8 cellular contexts compared by ENCODE assay signal in genomic region chr11:120235024-120235628, GRCh38. TPM values are rescaled to one million over a fixed set of nuclear protein-coding genes. Genes with fewer than 3 reads are reported as not detected.
A peak's percentile ranks its signal among the peaks of the same experiment; 100 is the strongest.
DNase-seq lines count a peak whose midpoint lies in the region; ATAC-seq and TF ChIP-seq lines count a peak whose summit lies in the region.

No MANE protein-coding gene starts in this region.

- H3K4me1 Mint-ChIP-seq in Calu3 (ENCODE audit: low read depth, unreplicated experiment): no peaks in the 10 kb centered on the region

- H3K79me2 ChIP-seq in OCI-LY3 (ENCODE audit: low read length): no peaks in the 10 kb centered on the region

- H3K4me3 Mint-ChIP-seq in Calu3 (ENCODE audit: low read depth, unreplicated experiment): no peak overlapping the region

- H3K27me3 ChIP-seq in OCI-LY3 (ENCODE audit: low read depth, low read length) (peaks cover 67% of the 10 kb centered on the region), heart right ventricle (peaks cover 5 to 43% (median 30%) of the 10 kb centered on the region in 7 donors)

- 19 to 25% methylated on average over 8 of the region's 8 CpGs for WGBS in heart right ventricle, 2 donors

- H3K36me3 ChIP-seq in OCI-LY3 (replicated peaks; ENCODE audit: low read depth, low read length): no peaks in the 10 kb centered on the region
- H3K36me3 ChIP-seq in heart right ventricle: no peaks in the 10 kb centered on the region

- no peak overlapping the region for H3K27ac Mint-ChIP-seq in Calu3 (ENCODE audit: unreplicated experiment)

- H3K4me3 ChIP-seq in OCI-LY3 (ENCODE audit: low read length): no peak overlapping the region
- no peak overlapping the region for H3K4me3 ChIP-seq in heart right ventricle

- H3K27ac ChIP-seq in OCI-LY3 (ENCODE audit: low read length) (no peak overlapping the region), heart right ventricle (no peak overlapping the region)

- BruUV-seq in Calu3 (replicated peaks; lab: Mats Ljungman, UMichigan): no TSS peak

- H3K4me1 ChIP-seq in OCI-LY3 (ENCODE audit: low read length) (no peaks in the 10 kb centered on the region), heart right ventricle (peaks cover 0 to 6% (median 0%) of the 10 kb centered on the region in 9 donors)

- TF ChIP-seq CTCF in Calu3 (IDR thresholded peaks at IDR 0.05; ENCODE audit: unreplicated experiment) (peak; percentile 71), OCI-LY3 (IDR thresholded peaks at IDR 0.05; ENCODE audit: low read depth, low read length) (peak; percentile 96), heart right ventricle (IDR thresholded peaks at IDR 0.05) (peak; percentile 41 to 83 (median 77))

- no peak overlapping the region for H2AFZ ChIP-seq in OCI-LY3 (ENCODE audit: low read depth, low read length)

- no peaks in the 10 kb centered on the region for H3K36me3 Mint-ChIP-seq in Calu3 (ENCODE audit: insufficient read depth, unreplicated experiment)

- no peaks in the 10 kb centered on the region for H3K9me3 ChIP-seq in OCI-LY3 (ENCODE audit: insufficient read depth, low read length)
- no peaks in the 10 kb centered on the region for H3K9me3 ChIP-seq in heart right ventricle

- H4K20me1 ChIP-seq in OCI-LY3 (ENCODE audit: insufficient read depth, low read length): 0 out of 2 replicates have a peak, but pooled peaks cover 4% of the 10 kb centered on the region

- intact Hi-C loops in Calu3 (cut with micrococcal nuclease; ENCODE audit: unreplicated experiment) (loop anchor here (1.0 to 10.0 kb wide), 2 partner anchors 65 to 260 kb away; no protein-coding TSS in a partner anchor), heart right ventricle (cut with DNase I) (loop anchor here in 9 of 10 donors (1.0 to 5.0 kb wide), 6 partner anchors 64 to 68 kb away; no protein-coding TSS in a partner anchor)

- CTCF ChIA-PET in Calu3 (lab: Charles Lee): interaction anchor here (1.3 to 2.1 kb wide), 2 partner anchors 65 kb away, joined by 5 to 12 read pairs; no protein-coding TSS in a partner anchor

- DNase-seq in Calu3: peak; percentile 76
- peak; percentile 16 for DNase-seq in activated effector memory CD4-positive, alpha-beta T cell treated with Interleukin-2 at 50 U/mL for 16 hours
- DNase-seq in heart right ventricle: peak; percentile 48 to 65
- peak; percentile 24 to 53 for DNase-seq in stimulated activated CD4-positive, alpha-beta T cell treated with anti-CD3 and anti-CD28 coated beads, Interleukin-12 subunit alpha, Interleukin-12 subunit beta, amount 100 ng/mL, for 24 hours (ENCODE audit: low read depth in 2 of 2)
- DNase-seq in dedifferentiated amniotic fluid mesenchymal stem cell (ENCODE audit: extremely low spot score): no peak

- ATAC-seq in HG03354 (IDR thresholded peaks at IDR 0.05; ENCODE audit: poor library complexity, severe bottlenecking, unreplicated experiment): peak; percentile 55
- peak; percentile 66 to 87 (median 75) for ATAC-seq in heart right ventricle
- no peak for ATAC-seq in GM21576 (IDR thresholded peaks at IDR 0.05; ENCODE audit: unreplicated experiment)

- H3K27me3 Mint-ChIP-seq in Calu3 (ENCODE audit: unreplicated experiment): peaks cover 70% of the 10 kb centered on the region

- H3K4me2 ChIP-seq in OCI-LY3 (ENCODE audit: low read length): no peak overlapping the region

- no peaks in the 10 kb centered on the region for H3K9me3 Mint-ChIP-seq in Calu3 (ENCODE audit: low read depth, unreplicated experiment)

- H3K9ac ChIP-seq in OCI-LY3 (ENCODE audit: low read length): no peak overlapping the region

RNA-seq across cellular contexts. Expression of gene POU2F3, which starts 4.8 kb away (rescaled TPM):
- 2.6 and 3.3 TPM in 2 replicates for total RNA-seq in Calu3 (2022)
- total RNA-seq in heart right ventricle: under 1 TPM in 1 of 10 donors, not detected in 9; 0.15 TPM
- polyA plus RNA-seq in heart right ventricle: under 1 TPM in 1 of 2 donors, not detected in 1; 0.03 TPM

RNA-seq across cellular contexts. Expression of gene OAF, which starts 24.3 kb away (rescaled TPM):
- total RNA-seq in Calu3 (2022): 11.3 and 11.6 TPM in 2 replicates
- 10 to 100 TPM in 7 of 10 donors, 1 to 10 TPM in 3; 8.4 to 41.6 (median 13.8) TPM for total RNA-seq in heart right ventricle
- polyA plus RNA-seq in heart right ventricle: 10 to 100 TPM; 20.2 to 40.5 TPM
